ENCODE assay signal across 8 cellular contexts in genomic region chr7:42911482-42912447, GRCh38. TPM values are rescaled to one million over a fixed set of nuclear protein-coding genes. Genes with fewer than 3 reads are reported as not detected.
DNase-seq lines count a peak whose midpoint lies in the region; ATAC-seq and TF ChIP-seq lines count a peak whose summit lies in the region.

Gene C7orf25 (minus strand): TSS chr7:42912070. CDS start chr7:42910900, 1,170 bp downstream.

- peak within 1 kb of the TSS; percentile 72 for H2AFZ ChIP-seq in OCI-LY1 (ENCODE audit: low read length)

- no peaks in the 10 kb centered on the region for H3K9me3 ChIP-seq in OCI-LY1 (ENCODE audit: low read length)
- no peaks in the 10 kb centered on the region for H3K9me3 ChIP-seq in mononuclear cell (ENCODE audit: low read depth, low read length)

- peaks cover 31% of the 10 kb centered on the region for H3K36me3 ChIP-seq in OCI-LY1 (ENCODE audit: insufficient read depth, low read length)

- no peaks in the 10 kb centered on the region for H4K20me1 ChIP-seq in OCI-LY1 (ENCODE audit: insufficient read depth, low read length)

- no peaks in the 10 kb centered on the region for H3K9me2 ChIP-seq in OCI-LY1 (ENCODE audit: low read depth, low read length)

- ATAC-seq in GM21526 (IDR thresholded peaks at IDR 0.05; ENCODE audit: low FRiP score, unreplicated experiment) = peak; percentile 90

- H3K4me1 ChIP-seq in OCI-LY1 (ENCODE audit: insufficient read depth, low read length, severe bottlenecking) = peaks cover 17% of the 10 kb centered on the region
- H3K4me1 ChIP-seq in mononuclear cell (ENCODE audit: insufficient read depth, low read length) = peaks cover 37% of the 10 kb centered on the region

- peak; percentile 98 for DNase-seq in D341Med (ENCODE audit: low spot score)
- DNase-seq in HuH-7 (ENCODE audit: low spot score) = peak; percentile 88
- DNase-seq in activated T-cell treated with anti-CD3 and anti-CD28 coated beads for 24 hours (ENCODE audit: low read depth) = peak; percentile 94
- DNase-seq in epidermal melanocyte (ENCODE audit: insufficient read length, low spot score) = peak; percentile 85
- DNase-seq in stimulated activated CD8-positive, alpha-beta memory T cell treated with anti-CD3 and anti-CD28 coated beads, Interleukin-4, amount 100 ng/mL, for 1 hour (ENCODE audit: low read depth in 2 of 2, low spot score in 1 of 2) = peak; percentile 83 to 92

- H3K4me2 ChIP-seq in OCI-LY1 (ENCODE audit: low read length) = peak within 1 kb of the TSS; percentile 87

- TF ChIP-seq CTCF in OCI-LY1 (IDR thresholded peaks at IDR 0.05; ENCODE audit: low read length) = peak; percentile 23; the same call in 1 of the 2 replicates

- H3F3A ChIP-seq in OCI-LY1 (ENCODE audit: insufficient read depth, low read length) = peaks cover 12% of the 10 kb centered on the region; the same call in 1 of the 2 replicates

- H3K79me2 ChIP-seq in OCI-LY1 (ENCODE audit: insufficient read depth, low read length) = no peaks in the 10 kb centered on the region

- H3K27me3 ChIP-seq in OCI-LY1 (ENCODE audit: insufficient read depth, low read length) (no peaks in the 10 kb centered on the region), mononuclear cell (ENCODE audit: insufficient read depth, low read length) (no peaks in the 10 kb centered on the region)

- H3K9ac ChIP-seq in OCI-LY1 (ENCODE audit: low read length) = peak within 1 kb of the TSS; percentile 85

- peak within 1 kb of the TSS; percentile 15 for H3K27ac ChIP-seq in OCI-LY1 (ENCODE audit: low read depth, low read length, poor library complexity, severe bottlenecking)

- H3K4me3 ChIP-seq in OCI-LY1 (ENCODE audit: low read depth, low read length, poor library complexity, severe bottlenecking) (peak within 1 kb of the TSS; percentile 82), mononuclear cell (ENCODE audit: low read length) (peak within 1 kb of the TSS; percentile 68)

RNA-seq across cellular contexts. Expression of gene C7orf25, which starts in this region (rescaled TPM):
- 2.0 TPM for total RNA-seq in mononuclear cell

Comparison
In these comparisons a context has a peak if more than half of its experiments do, and no peak if none do; other contexts are left out.
1. Peak in every context shown above with its lines: DNase-seq, ATAC-seq, H3K4me3 ChIP-seq and H3K27ac ChIP-seq.